ENCODE assay signal across 7 cellular contexts in the genomic region with DNA sequence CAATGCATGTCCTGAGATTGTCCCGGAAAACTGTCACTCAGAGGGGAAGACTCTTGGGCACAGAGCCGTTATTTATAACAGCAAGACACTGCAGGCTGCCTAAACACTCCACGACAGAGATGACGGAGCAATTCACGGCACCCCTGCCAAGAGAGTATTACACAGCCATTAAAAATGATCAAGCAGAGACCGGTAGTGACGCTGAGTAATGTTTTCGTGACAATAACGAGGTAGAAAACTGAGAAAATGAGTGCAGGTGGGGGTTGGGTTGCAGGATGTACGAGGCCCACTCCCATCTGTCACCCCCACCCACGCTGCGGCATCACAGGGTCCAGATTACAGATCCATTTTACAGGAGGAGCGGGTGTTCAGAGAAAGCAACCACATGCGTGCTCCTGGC. TPM values are rescaled to one million over a fixed set of nuclear protein-coding genes. Genes with fewer than 3 reads are reported as not detected.
"Had no signal": no experiment of that assay in that cellular context is flagged by ENCODE, and none has a peak within 500 bp of the region (broad histone marks: within the 10 kb centered on the region; RNA-seq: fewer than 3 reads in every experiment).

No MANE protein-coding gene starts in this region.

- H2AFZ ChIP-seq: GM23338 had no signal

- H3K4me2 ChIP-seq: GM23338, KMS-11 had no signal

- H3K27ac ChIP-seq: KMS-11 had no signal

- DNase-seq: H9, HCEC 1CT, HFFc6, IMR-90, KBM-7 had no signal

- H3K9ac ChIP-seq: KMS-11 had no signal

- ATAC-seq: GM23338 had no signal

- H3K4me3 ChIP-seq: GM23338 had no signal

RNA-seq across cellular contexts. Expression of a gene that starts 58.9 kb away (rescaled TPM):
- total RNA-seq: IMR-90 had no signal
